ENCODE assay signal across 8 cellular contexts in the genomic region with DNA sequence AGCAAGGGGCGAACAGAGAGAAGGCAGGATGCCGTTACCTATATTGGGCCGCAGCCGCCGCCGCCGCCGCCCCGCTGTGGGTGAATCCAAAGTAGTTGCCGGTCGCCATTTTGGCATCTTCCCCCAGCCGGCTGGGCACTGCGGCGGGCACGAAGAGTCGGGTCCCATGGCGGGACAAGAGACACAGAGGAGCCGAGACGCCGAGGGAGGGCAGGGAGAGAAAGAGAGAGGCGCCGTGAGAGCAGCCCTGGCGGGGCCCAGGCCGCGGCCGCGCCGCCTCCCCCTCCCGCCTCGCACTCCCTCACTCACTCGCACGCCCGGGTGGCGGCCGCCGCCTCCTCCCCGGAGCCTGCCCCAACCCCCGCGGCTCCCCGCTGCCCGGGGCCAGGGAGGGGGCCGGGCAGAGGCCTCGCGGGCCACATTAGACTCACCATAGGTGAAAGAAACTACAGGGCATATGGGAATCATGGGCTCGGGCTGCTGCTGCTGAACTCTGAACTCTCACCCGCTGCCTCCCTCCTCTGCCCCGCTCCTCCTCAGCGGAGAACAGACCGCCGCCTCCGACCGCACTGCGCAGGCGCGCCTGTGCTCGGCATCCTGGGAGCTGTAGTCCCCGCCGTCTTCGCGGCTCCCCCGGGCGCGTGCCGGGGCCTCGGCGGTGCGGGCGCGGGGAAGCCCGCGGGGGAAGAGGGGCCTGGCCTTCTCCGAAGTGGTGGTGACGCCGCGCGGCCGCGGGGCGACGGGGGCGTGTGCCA. TPM values are rescaled to one million over a fixed set of nuclear protein-coding genes. Genes with fewer than 3 reads are reported as not detected.
DNase-seq lines count a peak whose midpoint lies in the region; ATAC-seq and TF ChIP-seq lines count a peak whose summit lies in the region.

A gene (minus strand): TSS at position 550 of the 755 bp plus-strand sequence. CDS start 82 bp downstream, at position 468.

- CTCF ChIA-PET in Panc1 (lab: Charles Lee) = no interaction called here

- H3K4me3 ChIP-seq in KMS-11 (IDR thresholded peaks at IDR 0.05; ENCODE audit: insufficient read depth, low read depth, low read length) = no peak within 1 kb of the TSS
- peak within 1 kb of the TSS; percentile 75 to 89 for H3K4me3 ChIP-seq in Panc1 (ENCODE audit: low read depth in 2 of 2, low read length in 2 of 2)
- H3K4me3 ChIP-seq in muscle layer of duodenum (ENCODE audit: low read depth in 1 of 2, low read length in 2 of 2) = peak within 1 kb of the TSS; percentile 70 to 81

- H3K4me2 ChIP-seq in KMS-11 = peak within 1 kb of the TSS; percentile 91

- H3K36me3 Mint-ChIP-seq in activated T-cell treated with anti-CD3 and anti-CD28 coated beads, Interleukin-2, amount 50 U/mL, for 4 hours (ENCODE audit: insufficient read depth) = peaks cover 8% of the 10 kb centered on the region

- POLR2A ChIA-PET in Panc1 (lab: Charles Lee) = no interaction called here

- in situ Hi-C loops in Panc1 (cut with HindIII; ENCODE audit: low pct_unique_long_range_greater_than_20kb, low sequenced_read_pairs) = no loop called here

- H3K79me2 ChIP-seq in KMS-11 (ENCODE audit: insufficient read depth, low read depth) = peaks cover 44% of the 10 kb centered on the region

- H3K36me3 ChIP-seq in KMS-11 (ENCODE audit: insufficient read depth) = peaks cover 3% of the 10 kb centered on the region; the same call in 1 of the 2 replicates
- no peaks in the 10 kb centered on the region for H3K36me3 ChIP-seq in Panc1 (ENCODE audit: control insufficient read depth, insufficient read depth, low read length)
- H3K36me3 ChIP-seq in muscle layer of duodenum (ENCODE audit: control insufficient read depth in 1 of 2, insufficient read depth in 2 of 2, low read length in 2 of 2) = peaks cover 0 to 9% of the 10 kb centered on the region in 2 donors

- intact Hi-C loops in Panc1 (cut with micrococcal nuclease; ENCODE audit: unreplicated experiment) = no loop called here

- H3K27ac ChIP-seq in KMS-11 (peak within 1 kb of the TSS; percentile 80), Panc1 (ENCODE audit: low read length) (peak within 1 kb of the TSS; percentile 86), muscle layer of duodenum (ENCODE audit: low read length) (peak within 1 kb of the TSS; percentile 78)

- H3K9me3 Mint-ChIP-seq in activated T-cell treated with anti-CD3 and anti-CD28 coated beads, Interleukin-2, amount 50 U/mL, for 4 hours = no peaks in the 10 kb centered on the region

- peaks cover 42% of the 10 kb centered on the region for H3K4me1 Mint-ChIP-seq in activated T-cell treated with anti-CD3 and anti-CD28 coated beads, Interleukin-2, amount 50 U/mL, for 4 hours (ENCODE audit: low read depth)

- peak within 1 kb of the TSS; percentile 98 for H3K4me3 Mint-ChIP-seq in activated T-cell treated with anti-CD3 and anti-CD28 coated beads, Interleukin-2, amount 50 U/mL, for 4 hours

- TF ChIP-seq CTCF in KMS-11 (conservative IDR thresholded peaks at IDR 0.05; ENCODE audit: low read depth, low read length) = no peak
- TF ChIP-seq CTCF in Panc1 (IDR thresholded peaks at IDR 0.05) = no peak

- peak within 1 kb of the TSS; percentile 89 for H3K9ac ChIP-seq in KMS-11

- H3K9me3 ChIP-seq in Panc1 (ENCODE audit: control insufficient read depth, insufficient read depth, low read depth, low read length) = no peaks in the 10 kb centered on the region
- H3K9me3 ChIP-seq in muscle layer of duodenum (ENCODE audit: control insufficient read depth in 1 of 2, low read length in 2 of 2) = no peaks in the 10 kb centered on the region

- DNase-seq in DMS53 treated with DMSO at 0.1 percent for 48 hours (lab: John Stamatoyannopoulos, UW; ENCODE audit: unreplicated experiment) (peak; percentile 43), Panc1 (ENCODE audit: low read depth, low spot score) (peak; percentile 71)
- peak; percentile 92 for DNase-seq in activated T-cell treated with anti-CD3 and anti-CD28 coated beads, Interleukin-2, amount 50 U/mL, for 4 hours
- peak; percentile 80 for DNase-seq in stimulated activated CD8-positive, alpha-beta memory T cell treated with anti-CD3 and anti-CD28 coated beads, Interleukin-7, amount 100 ng/mL, for 24 hours (ENCODE audit: low read depth)

- peaks cover 2% of the 10 kb centered on the region; the same call in 1 of the 2 replicates for H4K20me1 ChIP-seq in KMS-11 (ENCODE audit: insufficient read depth)

- H3K4me1 ChIP-seq in KMS-11 (ENCODE audit: low read depth, poor library complexity, severe bottlenecking) = peaks cover 38% of the 10 kb centered on the region
- peaks cover 16% of the 10 kb centered on the region for H3K4me1 ChIP-seq in Panc1 (ENCODE audit: control insufficient read depth, insufficient read depth, low read length)
- peaks cover 6 to 20% of the 10 kb centered on the region in 2 donors for H3K4me1 ChIP-seq in muscle layer of duodenum (ENCODE audit: control insufficient read depth in 1 of 2, insufficient read depth in 2 of 2, low read length in 2 of 2)

- peak; percentile 76 for ATAC-seq in GM21786 (IDR thresholded peaks at IDR 0.05; ENCODE audit: unreplicated experiment)
- peak; percentile 95 for ATAC-seq in Panc1
- peak; percentile 88 to 92 for ATAC-seq in activated T-cell treated with anti-CD3 and anti-CD28 coated beads, Interleukin-2, amount 50 U/mL, for 4 hours
- ATAC-seq in esophagus mucosa = peak; percentile 92

- BruUV-seq in Panc1 (replicated peaks; lab: Mats Ljungman, UMichigan) = no TSS peak

- H3K27me3 ChIP-seq in KMS-11 (ENCODE audit: insufficient read depth, low read depth) = no peaks in the 10 kb centered on the region; the same call in 1 of the 2 replicates
- no peaks in the 10 kb centered on the region for H3K27me3 ChIP-seq in Panc1 (ENCODE audit: control insufficient read depth, insufficient read depth, low read length)
- no peaks in the 10 kb centered on the region for H3K27me3 ChIP-seq in muscle layer of duodenum (ENCODE audit: low read depth, low read length)

- H3K27me3 Mint-ChIP-seq in activated T-cell treated with anti-CD3 and anti-CD28 coated beads, Interleukin-2, amount 50 U/mL, for 4 hours (ENCODE audit: low read depth) = no peaks in the 10 kb centered on the region

- H2AFZ ChIP-seq in KMS-11 (ENCODE audit: low read depth) = peak within 1 kb of the TSS; percentile 70

RNA-seq across cellular contexts. Expression of the gene that starts here (rescaled TPM):
- total RNA-seq in Panc1 (2021; ENCODE audit: unreplicated experiment) (72.7 TPM), esophagus mucosa (32.9 TPM)
- 41.3 TPM for polyA plus RNA-seq in Panc1 (2012; ENCODE audit: insufficient read length)
- 10 to 100 TPM; 76.9 to 83.3 (median 80.4) TPM for total RNA-seq in activated T-cell treated with anti-CD3 and anti-CD28 coated beads, Interleukin-2, amount 50 U/mL, for 4 hours
